23 cellular contexts compared by ENCODE assay signal in the genomic region with DNA sequence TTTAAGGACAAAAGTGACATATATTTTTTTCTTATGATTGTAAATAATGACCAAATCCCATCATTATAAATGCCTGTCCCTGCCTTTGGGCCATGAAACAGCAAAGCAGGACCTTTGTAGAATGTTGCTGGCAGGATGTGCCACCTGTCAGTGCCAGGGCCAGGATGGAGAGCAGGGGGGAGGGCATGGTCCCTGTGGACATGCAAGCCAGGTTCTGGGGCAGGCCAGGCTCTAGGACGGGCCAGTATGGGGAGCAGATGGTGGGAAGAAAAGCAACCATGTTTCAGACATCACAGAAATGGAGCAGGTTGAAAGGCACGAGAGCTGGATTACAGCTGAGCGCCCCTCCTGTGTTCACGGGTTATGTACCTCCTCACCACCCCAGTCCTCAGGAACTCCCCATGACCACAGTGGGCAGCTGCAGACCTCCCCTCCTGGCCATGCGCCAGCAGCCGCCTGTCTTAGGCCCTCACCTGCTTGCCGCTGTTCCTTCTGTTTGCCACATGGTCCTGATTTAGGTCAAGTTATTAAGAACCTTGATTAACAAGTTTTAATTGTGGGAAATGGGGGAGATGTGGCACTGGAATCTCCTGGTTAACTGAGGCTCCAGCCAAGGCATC.
"Had no signal": no experiment of that assay in that cellular context is flagged by ENCODE, and none has a peak within 500 bp of the region (broad histone marks: within the 10 kb centered on the region; RNA-seq: fewer than 3 reads in every experiment).

No MANE protein-coding gene starts in this region.

- H3K9me3 ChIP-seq: adrenal gland, left lung, right lobe of liver, transverse colon had no signal

- H3K4me3 ChIP-seq: adrenal gland, hepatocyte, left lung, lung, right lobe of liver, skin epidermis, transverse colon had no signal

- H3K36me3 ChIP-seq: adrenal gland, left lung, right lobe of liver, transverse colon had no signal

- H3K27ac ChIP-seq: adrenal gland, foreskin keratinocyte, hepatocyte, left lung, right lobe of liver, skin epidermis, transverse colon had no signal

- H3K27me3 ChIP-seq: adrenal gland, foreskin keratinocyte, right lobe of liver, transverse colon had no signal

- H3K4me1 ChIP-seq: adrenal gland, foreskin keratinocyte, right lobe of liver had no signal

- ATAC-seq: activated T-helper 17 cell treated with anti-CD3 and anti-CD28 coated beads, Interleukin-2, amount 50 U/mL, for 72 hours; foreskin keratinocyte; left lung; right lobe of liver; WTC11 had no signal

- DNase-seq: activated CD4-positive, alpha-beta T cell treated with anti-CD3 and anti-CD28 coated beads, Interleukin-2, amount 50 U/mL, for 4 hours; activated CD8-positive, alpha-beta memory T cell treated with anti-CD3 and anti-CD28 coated beads for 24 hours; activated CD8-positive, alpha-beta memory T cell treated with anti-CD3 and anti-CD28 coated beads, Interleukin-2, amount 50 U/mL, for 4 hours; activated naive CD4-positive, alpha-beta T cell; activated T-cell treated with anti-CD3 and anti-CD28 coated beads, Interleukin-2, amount 50 U/mL, for 24 hours; adrenal gland; dermis blood vessel endothelial cell; effector memory CD4-positive, alpha-beta T cell; foreskin keratinocyte; glutamatergic neuron; immature natural killer cell; left lung; naive B cell; posterior cingulate gyrus; right lobe of liver; stimulated activated CD4-positive, alpha-beta T cell treated with anti-CD3 and anti-CD28 coated beads, Interleukin-1b, Interleukin-23, amount 100 ng/mL, for 48 hours; T1000; transverse colon had no signal
